In genomic region chr3:35685153-35685552, GRCh38 we compare ENCODE assay signal across 27 cellular contexts. TPM values are rescaled to one million over a fixed set of nuclear protein-coding genes. Genes with fewer than 3 reads are reported as not detected.
"Had no signal": no experiment of that assay in that cellular context is flagged by ENCODE, and none has a peak within 500 bp of the region (broad histone marks: within the 10 kb centered on the region; RNA-seq: fewer than 3 reads in every experiment).

No MANE protein-coding gene starts in this region.

- H3K36me3 ChIP-seq: esophagus squamous epithelium, heart right ventricle, left lung, lower lobe of right lung had no signal

- ATAC-seq: effector memory CD8-positive, alpha-beta T cell; esophagus mucosa; gastrocnemius medialis; heart right ventricle; left cardiac atrium; left lung; left ventricle myocardium superior; lower lobe of right lung; naive thymus-derived CD4-positive, alpha-beta T cell had no signal

- H3K9me3 ChIP-seq: esophagus squamous epithelium, gastrocnemius medialis, heart right ventricle, left lung, lower lobe of right lung had no signal

- DNase-seq: dermis blood vessel endothelial cell; effector CD8-positive, alpha-beta T cell; effector memory CD8-positive, alpha-beta T cell; endodermal cell; erythroblast; esophagus squamous epithelium; foreskin fibroblast; foreskin melanocyte; gastrocnemius medialis; glutamatergic neuron; heart right ventricle; hippocampal formation; left cardiac atrium; left lung; left ventricle myocardium superior; lower lobe of right lung; mesendoderm; midbrain; naive thymus-derived CD4-positive, alpha-beta T cell had no signal

- H3K27ac ChIP-seq: coronary artery, epithelial cell of prostate, esophagus squamous epithelium, heart right ventricle, left lung, lower lobe of right lung had no signal

- H3K4me3 ChIP-seq: coronary artery, esophagus squamous epithelium, gastrocnemius medialis, heart right ventricle, left lung, lower lobe of right lung had no signal

- H3K27me3 ChIP-seq: gastrocnemius medialis had no signal

- H3K4me1 ChIP-seq: esophagus squamous epithelium, heart right ventricle, left lung, lower lobe of right lung had no signal

RNA-seq across cellular contexts. Expression of gene ARPP21, which starts 45.8 kb away (rescaled TPM):
- total RNA-seq: dermis blood vessel endothelial cell; endodermal cell; esophagus mucosa; esophagus squamous epithelium; glomerular endothelial cell; heart right ventricle; left cardiac atrium; left lung; left ventricle myocardium superior; lower leg skin; lower lobe of right lung; lung microvascular endothelial cell; mononuclear cell; naive thymus-derived CD4-positive, alpha-beta T cell had no signal
- polyA plus RNA-seq: keratinocyte; naive thymus-derived CD4-positive, alpha-beta T cell had no signal
